In genomic region chr1:228464487-228464983, GRCh38 we compare ENCODE assay signal across 8 cellular contexts. TPM values are rescaled to one million over a fixed set of nuclear protein-coding genes. Genes with fewer than 3 reads are reported as not detected.
DNase-seq lines count a peak whose midpoint lies in the region; ATAC-seq and TF ChIP-seq lines count a peak whose summit lies in the region.

No MANE protein-coding gene starts in this region.

- ATAC-seq in GM19324 (IDR thresholded peaks at IDR 0.05; ENCODE audit: low FRiP score, unreplicated experiment) (peak; percentile 92), HG03457 (IDR thresholded peaks at IDR 0.05; ENCODE audit: unreplicated experiment) (peak; percentile 75)

- TF ChIP-seq CTCF in AG09309 (IDR thresholded peaks at IDR 0.05; ENCODE audit: control insufficient read depth, insufficient read depth, low read depth, low read length, missing control alignments), result no peak

- H3K4me3 ChIP-seq in AG09309 (ENCODE audit: control insufficient read depth, low read depth, low read length), result peak overlapping the region; percentile 34

- intact Hi-C loops in head of caudate nucleus (cut with DNase I) (no loop called here), posterior vena cava (cut with DNase I) (no loop called here)

- no peak for DNase-seq in AG09309 (ENCODE audit: low read depth)
- peak; percentile 87 for DNase-seq in RPMI7951 (ENCODE audit: low read depth)
- peak; percentile 86 for DNase-seq in activated naive CD4-positive, alpha-beta T cell treated with anti-CD3 and anti-CD28 coated beads, Interleukin-2, amount 50 U/mL, for 16 hours
- DNase-seq in head of caudate nucleus, result peak; percentile 80 to 95 (median 88)
- peak; percentile 92 for DNase-seq in posterior vena cava (ENCODE audit: low spot score)
- peak; percentile 79 for DNase-seq in ureter (ENCODE audit: low spot score)

RNA-seq across cellular contexts. Expression of gene RNF187, which starts 22.6 kb away (rescaled TPM):
- total RNA-seq in RPMI7951 (2014; rRNA removed; shearing (Covaris generic)), result 30.5 and 49.1 TPM in 2 replicates
- 10 to 100 TPM; 61.6 to 64.3 TPM for total RNA-seq in posterior vena cava
- 104 TPM for total RNA-seq in ureter

RNA-seq across cellular contexts. Expression of gene TRIM17, which starts 47.9 kb away (rescaled TPM):
- total RNA-seq in RPMI7951 (2014; rRNA removed; shearing (Covaris generic)), result not detected in 2 replicates
- total RNA-seq in posterior vena cava (1 to 10 TPM in 1 of 2 donors, under 1 TPM in 1; 0.38 to 1.9 TPM), ureter (22.6 TPM)

RNA-seq across cellular contexts. Expression of gene TRIM11, which starts 57.9 kb away (rescaled TPM):
- total RNA-seq in RPMI7951 (2014; rRNA removed; shearing (Covaris generic)), result 9.3 and 11.6 TPM in 2 replicates
- total RNA-seq in posterior vena cava (10 to 100 TPM; 12.7 to 13.3 TPM), ureter (40.1 TPM)
